9 cellular contexts compared by ENCODE assay signal in the genomic region with DNA sequence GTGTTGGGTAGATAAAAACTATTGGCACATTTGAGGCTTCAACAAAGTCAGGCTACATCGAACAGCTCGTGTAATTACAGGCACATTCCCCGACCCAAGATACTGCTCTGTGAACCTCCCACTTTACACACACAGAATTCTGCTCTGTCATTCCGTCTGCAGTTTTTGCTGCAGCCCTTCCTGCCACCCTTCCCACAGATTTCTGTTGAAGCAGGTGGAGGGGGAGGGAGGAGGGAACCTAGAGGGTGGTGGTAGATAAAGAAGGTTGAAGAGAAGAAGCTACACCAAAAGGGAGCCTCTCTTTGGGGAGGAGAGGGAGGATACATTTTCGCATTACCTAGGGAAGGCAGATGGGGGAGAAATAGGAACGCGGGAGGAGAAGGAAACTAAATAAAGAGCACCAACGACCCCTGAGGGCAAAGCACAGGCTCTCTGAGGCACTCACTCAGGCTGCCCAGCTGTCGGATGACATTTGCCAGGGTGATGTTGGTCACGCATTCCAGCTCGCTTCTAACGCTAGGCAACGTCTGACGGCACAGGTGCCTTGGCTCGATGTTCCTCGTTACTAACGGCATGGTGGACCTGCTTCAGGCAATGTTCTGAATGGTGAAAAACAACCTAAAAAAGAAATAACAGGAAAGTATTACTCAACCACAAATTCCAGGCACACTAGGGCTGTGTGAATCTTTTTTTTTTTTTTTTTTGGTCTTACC. TPM values are rescaled to one million over a fixed set of nuclear protein-coding genes. Genes with fewer than 3 reads are reported as not detected.
DNase-seq lines count a peak whose midpoint lies in the region; ATAC-seq and TF ChIP-seq lines count a peak whose summit lies in the region.
"Had no signal": no experiment of that assay in that cellular context is flagged by ENCODE, and none has a peak within 500 bp of the region (broad histone marks: within the 10 kb centered on the region; RNA-seq: fewer than 3 reads in every experiment).

No MANE protein-coding gene starts in this region.

- DNase-seq in SHP77 treated with DMSO at 0.1 percent for 48 hours (lab: John Stamatoyannopoulos, UW) = peak; percentile 80
- DNase-seq in dermis microvascular lymphatic vessel endothelial cell (ENCODE audit: low read depth in 2 of 2) = peak; percentile 86 to 88
- DNase-seq in upper lobe of left lung = no peak
- no peak for DNase-seq in HT-29 (ENCODE audit: low spot score)

- no peaks in the 10 kb centered on the region for H3K9me3 ChIP-seq in muscle layer of colon (ENCODE audit: low read length)
- no peaks in the 10 kb centered on the region for H3K9me3 ChIP-seq in upper lobe of left lung

- no peak for TF ChIP-seq POLR2A in upper lobe of left lung (IDR thresholded peaks at IDR 0.05)

- TF ChIP-seq EP300 in upper lobe of left lung (IDR thresholded peaks at IDR 0.05) = no peak

- no peak for TF ChIP-seq CTCF in GM12875 (IDR thresholded peaks at IDR 0.05; ENCODE audit: borderline replicate concordance, insufficient read depth, low read depth, low read length)
- no peak for TF ChIP-seq CTCF in upper lobe of left lung (IDR thresholded peaks at IDR 0.05)

- peak overlapping the region; percentile 70 for H3K27ac ChIP-seq in muscle layer of colon (ENCODE audit: low read depth, low read length)
- H3K27ac ChIP-seq in upper lobe of left lung = peak overlapping the region; percentile 79 to 87 (median 82)

- WGBS in upper lobe of left lung, 2 donors = 39% methylated on average over 17 of the region's 17 CpGs

- no peaks in the 10 kb centered on the region for H3K27me3 ChIP-seq in muscle layer of colon (ENCODE audit: control insufficient read depth in 1 of 2, insufficient read depth in 2 of 2, low read length in 2 of 2)
- H3K27me3 ChIP-seq in upper lobe of left lung = no peaks in the 10 kb centered on the region

- H3K36me3 ChIP-seq in muscle layer of colon (ENCODE audit: insufficient read depth, low read length) = peaks cover 15% of the 10 kb centered on the region
- peaks cover 0 to 27% (median 3%) of the 10 kb centered on the region in 4 donors for H3K36me3 ChIP-seq in upper lobe of left lung

- H3K4me1 ChIP-seq in muscle layer of colon (ENCODE audit: insufficient read depth, low read length) (peaks cover 40% of the 10 kb centered on the region), upper lobe of left lung (peaks cover 71 to 86% (median 79%) of the 10 kb centered on the region in 4 donors)

- H3K4me3 ChIP-seq in GM12875 (ENCODE audit: low read depth, low read length) (peak overlapping the region; percentile 19), muscle layer of colon (ENCODE audit: low read depth in 1 of 2, low read length in 2 of 2) (peak overlapping the region in 1 of 2 donors; percentile 6), upper lobe of left lung (peak overlapping the region in 3 of 4 donors; percentile 3 to 24 (median 18))

- peak overlapping the region; percentile 14 for H3K9ac ChIP-seq in muscle layer of colon (ENCODE audit: low read length)

- peak; percentile 14 to 48 for ATAC-seq in upper lobe of left lung (ENCODE audit: low FRiP score in 2 of 2)
- ATAC-seq in GM18873 (IDR thresholded peaks at IDR 0.05; ENCODE audit: low FRiP score, unreplicated experiment) = no peak
- ATAC-seq in GM19351 (IDR thresholded peaks at IDR 0.05; ENCODE audit: unreplicated experiment) = no peak

RNA-seq across cellular contexts. Expression of gene GPR3, which starts 36.0 kb away (rescaled TPM):
- total RNA-seq in dermis microvascular lymphatic vessel endothelial cell = 0.39 and 0.51 TPM in 2 replicates
- 1 to 10 TPM in 2 of 6 donors, under 1 TPM in 3, not detected in 1; 0.39 to 1.6 (median 0.76) TPM for total RNA-seq in upper lobe of left lung
- 2.1 and 2.6 TPM in 2 replicates for total RNA-seq in HT-29 (2014; rRNA removed; shearing (Covaris generic))
- total RNA-seq: bronchial epithelial cell had no signal

RNA-seq across cellular contexts. Expression of gene CD164L2, which starts 45.3 kb away (rescaled TPM):
- total RNA-seq in dermis microvascular lymphatic vessel endothelial cell (not detected in 2 replicates), upper lobe of left lung (10 to 100 TPM in 1 of 6 donors, 1 to 10 TPM in 5; 2.3 to 12.3 (median 5.5) TPM)
- not detected in 2 replicates for total RNA-seq in HT-29 (2014; rRNA removed; shearing (Covaris generic))

RNA-seq across cellular contexts. Expression of gene FCN3, which starts 53.8 kb away (rescaled TPM):
- total RNA-seq in dermis microvascular lymphatic vessel endothelial cell = not detected in 2 replicates
- 1,000 to 10,000 TPM in 1 of 6 donors, 100 to 1,000 TPM in 5; 145 to 1,319 (median 555) TPM for total RNA-seq in upper lobe of left lung
- not detected in 2 replicates for total RNA-seq in HT-29 (2014; rRNA removed; shearing (Covaris generic))

Comparison
In these comparisons a context has a peak if more than half of its experiments do, and no peak if none do; other contexts are left out.
1. DNase-seq: peak in SHP77 treated with DMSO at 0.1 percent for 48 hours (single experiment) and dermis microvascular lymphatic vessel endothelial cell (2 of 2); none in upper lobe of left lung (0 of 2) and HT-29 (single experiment).
2. ATAC-seq: peak in upper lobe of left lung (2 of 2); none in GM18873 (single experiment) and GM19351 (single experiment).
3. RNA of gene FCN3, which starts 53.8 kb away (total RNA-seq): 145 to 1,319 TPM in upper lobe of left lung; not detected in dermis microvascular lymphatic vessel endothelial cell and not detected in HT-29; every median in the first group is over 100 times any median in the second.